9 cellular contexts compared by ENCODE assay signal in the genomic region with DNA sequence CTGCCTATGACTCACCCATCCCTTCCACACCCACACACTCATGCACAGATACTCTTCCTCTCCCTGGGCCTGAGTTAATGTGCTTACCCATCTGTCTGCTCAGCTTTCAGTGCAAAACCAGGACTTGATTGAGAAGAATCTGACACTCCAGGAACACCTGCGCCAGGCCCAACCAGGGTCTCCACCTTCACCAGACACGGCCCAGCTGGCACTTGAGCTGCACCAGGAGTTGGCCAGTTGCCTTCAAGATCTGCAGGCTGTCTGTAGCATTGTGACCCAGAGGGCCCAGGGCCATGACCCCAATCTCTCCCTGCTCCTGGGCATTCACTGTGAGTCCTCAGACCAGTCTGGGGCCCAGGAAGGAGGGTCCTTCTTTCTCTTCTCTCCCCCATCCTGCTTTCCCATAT. TPM values are rescaled to one million over a fixed set of nuclear protein-coding genes. Genes with fewer than 3 reads are reported as not detected.
A peak's percentile ranks its signal among the peaks of the same experiment; 100 is the strongest.
DNase-seq lines count a peak whose midpoint lies in the region; ATAC-seq, FAIRE-seq and TF ChIP-seq lines count a peak whose summit lies in the region.
"Had no signal": no experiment of that assay in that cellular context is flagged by ENCODE, and none has a peak within 500 bp of the region (broad histone marks: within the 10 kb centered on the region; RNA-seq: fewer than 3 reads in every experiment).

No MANE protein-coding gene starts in this region.

- no peak for TF ChIP-seq CTCF in AG04450 (IDR thresholded peaks at IDR 0.05; ENCODE audit: low read depth, low read length)
- TF ChIP-seq CTCF in bronchial epithelial cell (IDR thresholded peaks at IDR 0.05; ENCODE audit: insufficient read depth, low read length, severe bottlenecking): no peak
- no peak for TF ChIP-seq CTCF in natural killer cell (IDR thresholded peaks at IDR 0.05)
- no peak for TF ChIP-seq CTCF in foreskin fibroblast (IDR thresholded peaks at IDR 0.05; ENCODE audit: low read depth, low read length)

- H3K36me3 Mint-ChIP-seq in IgD-negative memory B cell (peaks cover 6% of the 10 kb centered on the region), natural killer cell (no peaks in the 10 kb centered on the region)

- ATAC-seq in natural killer cell (no peak), HG03097 (IDR thresholded peaks at IDR 0.05; ENCODE audit: low FRiP score, unreplicated experiment) (no peak), HG03280 (IDR thresholded peaks at IDR 0.05; ENCODE audit: unreplicated experiment) (no peak)

- no peaks in the 10 kb centered on the region for H3K27me3 Mint-ChIP-seq in IgD-negative memory B cell
- no peaks in the 10 kb centered on the region for H3K27me3 Mint-ChIP-seq in natural killer cell (ENCODE audit: low read depth in 2 of 2)

- no peaks in the 10 kb centered on the region; the same call in 1 of the 2 replicates for H3K9me3 ChIP-seq in AG04450 (ENCODE audit: control insufficient read depth, insufficient read depth, low read length)

- H3K27me3 ChIP-seq in AG04450 (ENCODE audit: control insufficient read depth, insufficient read depth, low read length): no peaks in the 10 kb centered on the region
- no peaks in the 10 kb centered on the region for H3K27me3 ChIP-seq in bronchial epithelial cell (ENCODE audit: control insufficient read depth, insufficient read depth, low read length)

- POLR2A ChIA-PET in AG04450 (lab: Yijun Ruan, JAX): interaction anchor here (1.1 to 1.5 kb wide), 2 partner anchors 22 to 45 kb away, joined by 3 to 5 read pairs; no protein-coding TSS in a partner anchor

- DNase-seq in AG04450 (ENCODE audit: low read depth, low spot score) (no peak), bronchial epithelial cell (ENCODE audit: low read depth) (no peak), natural killer cell (no peak), HuH-7.5 (ENCODE audit: low spot score) (no peak), foreskin fibroblast (no peak)

- no peaks in the 10 kb centered on the region for H3K9me3 Mint-ChIP-seq in IgD-negative memory B cell
- H3K9me3 Mint-ChIP-seq in natural killer cell: no peaks in the 10 kb centered on the region

- peak; percentile 96 for FAIRE-seq in bronchial epithelial cell (lab: Jason Lieb, UNC)

- peak overlapping the region in 2 of 4 donors; percentile 46 to 64 for H3K4me3 Mint-ChIP-seq in IgD-negative memory B cell
- peak overlapping the region; percentile 53 for H3K4me3 Mint-ChIP-seq in natural killer cell

- H3K4me3 ChIP-seq in AG04450 (ENCODE audit: low read depth, low read length) (no peak overlapping the region), bronchial epithelial cell (ENCODE audit: low read depth, low read length) (no peak overlapping the region), foreskin fibroblast (ENCODE audit: low read depth in 1 of 2, low read length in 2 of 2) (no peak overlapping the region)

- intact Hi-C loops in natural killer cell (cut with micrococcal nuclease): loop anchor here (5.0 kb wide), 1 partner anchor 101 kb away; no protein-coding TSS in a partner anchor

- peaks cover 6% of the 10 kb centered on the region for H3K36me3 ChIP-seq in bronchial epithelial cell (ENCODE audit: control insufficient read depth, insufficient read depth, low read length)

- peak overlapping the region; percentile 61 for H3K27ac ChIP-seq in AG04450 (ENCODE audit: low read depth, low read length)

- CTCF ChIA-PET in AG04450 (lab: Charles Lee): interaction anchor here (0.7 to 5.7 kb wide), 20 partner anchors 9 to 140 kb away, joined by 3 to 62 read pairs (median 6); a partner anchor contains a TSS

- H3K27ac Mint-ChIP-seq in IgD-negative memory B cell (peak overlapping the region; percentile 56 to 94 (median 86)), natural killer cell (peak overlapping the region; percentile 82 to 86)

- peaks cover 18 to 42% (median 31%) of the 10 kb centered on the region in 3 donors for H3K4me1 Mint-ChIP-seq in IgD-negative memory B cell
- H3K4me1 Mint-ChIP-seq in natural killer cell: peaks cover 50 to 59% of the 10 kb centered on the region in 2 donors

RNA-seq across cellular contexts. Expression of a gene that starts 3.5 kb away (rescaled TPM):
- polyA plus RNA-seq in AG04450 (2011; rRNA removed) (307 and 326 TPM in 2 replicates), IgD-negative memory B cell (1,152 TPM)
- 461 and 520 TPM in 2 replicates for polyA minus RNA-seq in AG04450 (2011; rRNA and poly(A)+ RNA removed)
- total RNA-seq in bronchial epithelial cell (14.5 and 28.7 TPM in 2 replicates), natural killer cell (100 to 1,000 TPM; 396 to 488 (median 437) TPM)

RNA-seq across cellular contexts. Expression of a gene that starts 30.0 kb away (rescaled TPM):
- polyA plus RNA-seq in AG04450 (2011; rRNA removed) (6.1 and 7.0 TPM in 2 replicates), IgD-negative memory B cell (11.2 TPM)
- polyA minus RNA-seq in AG04450 (2011; rRNA and poly(A)+ RNA removed): 8.5 and 9.8 TPM in 2 replicates
- total RNA-seq in bronchial epithelial cell (2.6 and 3.1 TPM in 2 replicates), natural killer cell (10 to 100 TPM; 22.7 to 32.0 (median 31.7) TPM)

RNA-seq across cellular contexts. Expression of a gene that starts 41.3 kb away (rescaled TPM):
- polyA plus RNA-seq in AG04450 (2011; rRNA removed) (not detected in 2 replicates), IgD-negative memory B cell (10,525 TPM)
- not detected in 2 replicates for polyA minus RNA-seq in AG04450 (2011; rRNA and poly(A)+ RNA removed)
- total RNA-seq in bronchial epithelial cell (not detected in 2 replicates), natural killer cell (100 to 1,000 TPM; 454 to 485 (median 482) TPM)
- total RNA-seq: kidney epithelial cell had no signal

RNA-seq across cellular contexts. Expression of a gene that starts 42.4 kb away (rescaled TPM):
- polyA plus RNA-seq in AG04450 (2011; rRNA removed): 5.7 and 5.8 TPM in 2 replicates
- polyA minus RNA-seq in AG04450 (2011; rRNA and poly(A)+ RNA removed): 7.5 and 8.2 TPM in 2 replicates
- polyA plus RNA-seq in IgD-negative memory B cell: 6.6 TPM
- 8.1 and 8.4 TPM in 2 replicates for total RNA-seq in bronchial epithelial cell
- 10 to 100 TPM; 13.0 to 20.4 (median 18.0) TPM for total RNA-seq in natural killer cell

Comparison
In these comparisons a context has a peak if more than half of its experiments do, and no peak if none do; other contexts are left out.
1. RNA of a gene that starts 3.5 kb away (total RNA-seq): 396 to 488 TPM in natural killer cell; 14.5 to 28.7 TPM in bronchial epithelial cell; every median in the first group is over 10 times any median in the second.
2. RNA of a gene that starts 41.3 kb away (total RNA-seq): 454 to 485 TPM in natural killer cell; not detected in bronchial epithelial cell; every median in the first group is over 100 times any median in the second.